In genomic region chr14:22549304-22549962, GRCh38 we compare ENCODE assay signal across 1 cellular context.
A peak's percentile ranks its signal among the peaks of the same experiment; 100 is the strongest.
TF ChIP-seq lines count a peak whose summit lies in the region.

No MANE protein-coding gene starts in this region.

TF ChIP-seq in HepG2, 621 proteins besides CTCF, POLR2A, EP300 and RAD21 (continues in another document):
- TF ChIP-seq KLF12 (CRISPR knock-in tag; IDR thresholded peaks at IDR 0.05; ENCODE audit: borderline replicate concordance) (no peak), KLF16 (CRISPR knock-in tag; IDR thresholded peaks at IDR 0.05) (no peak), HES4 (CRISPR knock-in tag; IDR thresholded peaks at IDR 0.05; ENCODE audit: borderline replicate concordance) (0 out of 2 replicates have a peak, but pooled peaks have one; percentile 16), AHDC1 (CRISPR knock-in tag; IDR thresholded peaks at IDR 0.05; ENCODE audit: borderline replicate concordance) (no peak), ISX (CRISPR knock-in tag; conservative IDR thresholded peaks at IDR 0.05) (no peak), BORCS8-MEF2B (CRISPR knock-in tag; IDR thresholded peaks at IDR 0.05) (no peak), ZNF350 (CRISPR knock-in tag; IDR thresholded peaks at IDR 0.05; ENCODE audit: borderline replicate concordance, low read depth) (peak; percentile 42; the same call in 1 of the 2 replicates), ZNF446 (CRISPR knock-in tag; IDR thresholded peaks at IDR 0.05) (0 out of 2 replicates have a peak, but pooled peaks have one; percentile 29), ZNF607 (CRISPR knock-in tag; IDR thresholded peaks at IDR 0.05; ENCODE audit: borderline replicate concordance) (no peak), HOXA9 (CRISPR knock-in tag; IDR thresholded peaks at IDR 0.05; ENCODE audit: borderline replicate concordance) (no peak), GTF2F1 (IDR thresholded peaks at IDR 0.05; ENCODE audit: low read length) (no peak), DPF2 (CRISPR knock-in tag; IDR thresholded peaks at IDR 0.05; ENCODE audit: borderline replicate concordance, low read depth) (0 out of 2 replicates have a peak, but pooled peaks have one; percentile 38), SAP130 (CRISPR knock-in tag; IDR thresholded peaks at IDR 0.05; ENCODE audit: low read depth) (no peak), POLR2G (IDR thresholded peaks at IDR 0.05; ENCODE audit: low read depth, low read length) (no peak), ZNF382 (CRISPR knock-in tag; IDR thresholded peaks at IDR 0.05; ENCODE audit: borderline replicate concordance) (no peak), GATAD2A (CRISPR knock-in tag; IDR thresholded peaks at IDR 0.05) (0 out of 2 replicates have a peak, but pooled peaks have one; percentile 15), POGZ (CRISPR knock-in tag; IDR thresholded peaks at IDR 0.05) (no peak), FIP1L1 (IDR thresholded peaks at IDR 0.05; ENCODE audit: borderline replicate concordance, insufficient read depth, low read depth, low read length) (no peak), ZNF282 (IDR thresholded peaks at IDR 0.05; ENCODE audit: partially characterized antibody) (no peak), GPBP1L1 (CRISPR knock-in tag; IDR thresholded peaks at IDR 0.05) (no peak), MED8 (CRISPR knock-in tag; IDR thresholded peaks at IDR 0.05; ENCODE audit: insufficient replicate concordance) (no peak), ZNF552 (CRISPR knock-in tag; IDR thresholded peaks at IDR 0.05; ENCODE audit: borderline replicate concordance) (no peak), ZNF577 (CRISPR knock-in tag; IDR thresholded peaks at IDR 0.05; ENCODE audit: borderline replicate concordance, low read depth) (no peak), MLLT10 (CRISPR knock-in tag; IDR thresholded peaks at IDR 0.05) (no peak), ZNF644 (CRISPR knock-in tag; IDR thresholded peaks at IDR 0.05; ENCODE audit: low read depth) (no peak), ZNF678 (CRISPR knock-in tag; IDR thresholded peaks at IDR 0.05) (no peak), TCF7 (IDR thresholded peaks at IDR 0.05; ENCODE audit: low read depth) (no peak), JUND (CRISPR knock-in tag; IDR thresholded peaks at IDR 0.05) (no peak), ZNF83 (CRISPR knock-in tag; IDR thresholded peaks at IDR 0.05; ENCODE audit: borderline replicate concordance) (no peak), ZC3H4 (CRISPR knock-in tag; IDR thresholded peaks at IDR 0.05; ENCODE audit: borderline replicate concordance) (no peak), ZBTB21 (CRISPR knock-in tag; IDR thresholded peaks at IDR 0.05) (no peak), ZNF333 (CRISPR knock-in tag; IDR thresholded peaks at IDR 0.05; ENCODE audit: borderline replicate concordance) (no peak), HNF4A (CRISPR knock-in tag; IDR thresholded peaks at IDR 0.05) (peak; percentile 37; the same call in 1 of the 2 replicates), PHF5A (CRISPR knock-in tag; IDR thresholded peaks at IDR 0.05; ENCODE audit: low read depth, unreplicated experiment) (no peak), GZF1 (CRISPR knock-in tag; IDR thresholded peaks at IDR 0.05) (no peak), ZZZ3 (CRISPR knock-in tag; IDR thresholded peaks at IDR 0.05; ENCODE audit: borderline replicate concordance) (no peak), ZSCAN29 (CRISPR knock-in tag; conservative IDR thresholded peaks at IDR 0.05) (no peak), PHF20 (CRISPR knock-in tag; IDR thresholded peaks at IDR 0.05) (no peak), CAMTA2 (CRISPR knock-in tag; IDR thresholded peaks at IDR 0.05; ENCODE audit: borderline replicate concordance) (no peak), ZNF18 (CRISPR knock-in tag; IDR thresholded peaks at IDR 0.05; ENCODE audit: insufficient replicate concordance) (no peak), NCOA1 (CRISPR knock-in tag; IDR thresholded peaks at IDR 0.05) (no peak), ZNF597 (CRISPR knock-in tag; IDR thresholded peaks at IDR 0.05) (no peak), ZNF33A (CRISPR knock-in tag; IDR thresholded peaks at IDR 0.05; ENCODE audit: borderline replicate concordance) (no peak), ZBTB20 (CRISPR knock-in tag; IDR thresholded peaks at IDR 0.05; ENCODE audit: borderline replicate concordance, low read depth) (peak; percentile 68; the same call in 1 of the 2 replicates), STAG1 (CRISPR knock-in tag; IDR thresholded peaks at IDR 0.05) (no peak), NAIF1 (CRISPR knock-in tag; IDR thresholded peaks at IDR 0.05; ENCODE audit: borderline replicate concordance) (no peak), ZNF549 (CRISPR knock-in tag; IDR thresholded peaks at IDR 0.05) (no peak), ZNF7 (CRISPR knock-in tag; IDR thresholded peaks at IDR 0.05) (no peak), ZMYM4 (CRISPR knock-in tag; IDR thresholded peaks at IDR 0.05) (no peak), ZNF451 (CRISPR knock-in tag; IDR thresholded peaks at IDR 0.05) (no peak), ELF4 (CRISPR knock-in tag; IDR thresholded peaks at IDR 0.05; ENCODE audit: borderline replicate concordance) (no peak), FOXC1 (CRISPR knock-in tag; IDR thresholded peaks at IDR 0.05; ENCODE audit: borderline replicate concordance) (no peak), GABPB1 (CRISPR knock-in tag; IDR thresholded peaks at IDR 0.05) (no peak), ZNF605 (CRISPR knock-in tag; IDR thresholded peaks at IDR 0.05) (0 out of 2 replicates have a peak, but pooled peaks have one; percentile 38), ZNF550 (CRISPR knock-in tag; IDR thresholded peaks at IDR 0.05; ENCODE audit: borderline replicate concordance) (no peak), HDAC2 (CRISPR knock-in tag; IDR thresholded peaks at IDR 0.05) (no peak)
- TF ChIP-seq, protein P1, sequence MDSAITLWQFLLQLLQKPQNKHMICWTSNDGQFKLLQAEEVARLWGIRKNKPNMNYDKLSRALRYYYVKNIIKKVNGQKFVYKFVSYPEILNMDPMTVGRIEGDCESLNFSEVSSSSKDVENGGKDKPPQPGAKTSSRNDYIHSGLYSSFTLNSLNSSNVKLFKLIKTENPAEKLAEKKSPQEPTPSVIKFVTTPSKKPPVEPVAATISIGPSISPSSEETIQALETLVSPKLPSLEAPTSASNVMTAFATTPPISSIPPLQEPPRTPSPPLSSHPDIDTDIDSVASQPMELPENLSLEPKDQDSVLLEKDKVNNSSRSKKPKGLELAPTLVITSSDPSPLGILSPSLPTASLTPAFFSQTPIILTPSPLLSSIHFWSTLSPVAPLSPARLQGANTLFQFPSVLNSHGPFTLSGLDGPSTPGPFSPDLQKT (CRISPR knock-in tag; IDR thresholded peaks at IDR 0.05; ENCODE audit: borderline replicate concordance), result no peak
- TF ChIP-seq, protein P2, sequence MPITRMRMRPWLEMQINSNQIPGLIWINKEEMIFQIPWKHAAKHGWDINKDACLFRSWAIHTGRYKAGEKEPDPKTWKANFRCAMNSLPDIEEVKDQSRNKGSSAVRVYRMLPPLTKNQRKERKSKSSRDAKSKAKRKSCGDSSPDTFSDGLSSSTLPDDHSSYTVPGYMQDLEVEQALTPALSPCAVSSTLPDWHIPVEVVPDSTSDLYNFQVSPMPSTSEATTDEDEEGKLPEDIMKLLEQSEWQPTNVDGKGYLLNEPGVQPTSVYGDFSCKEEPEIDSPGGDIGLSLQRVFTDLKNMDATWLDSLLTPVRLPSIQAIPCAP (CRISPR knock-in tag; IDR thresholded peaks at IDR 0.05; ENCODE audit: low read depth), result no peak
- TF ChIP-seq, protein P3, sequence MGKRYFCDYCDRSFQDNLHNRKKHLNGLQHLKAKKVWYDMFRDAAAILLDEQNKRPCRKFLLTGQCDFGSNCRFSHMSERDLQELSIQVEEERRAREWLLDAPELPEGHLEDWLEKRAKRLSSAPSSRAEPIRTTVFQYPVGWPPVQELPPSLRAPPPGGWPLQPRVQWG (CRISPR knock-in tag; IDR thresholded peaks at IDR 0.05; ENCODE audit: borderline replicate concordance, low read depth), result no peak
- TF ChIP-seq, protein P4, sequence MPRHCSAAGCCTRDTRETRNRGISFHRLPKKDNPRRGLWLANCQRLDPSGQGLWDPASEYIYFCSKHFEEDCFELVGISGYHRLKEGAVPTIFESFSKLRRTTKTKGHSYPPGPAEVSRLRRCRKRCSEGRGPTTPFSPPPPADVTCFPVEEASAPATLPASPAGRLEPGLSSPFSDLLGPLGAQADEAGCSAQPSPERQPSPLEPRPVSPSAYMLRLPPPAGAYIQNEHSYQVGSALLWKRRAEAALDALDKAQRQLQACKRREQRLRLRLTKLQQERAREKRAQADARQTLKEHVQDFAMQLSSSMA (CRISPR knock-in tag; IDR thresholded peaks at IDR 0.05), result 0 out of 2 replicates have a peak, but pooled peaks have one; percentile 26
- TF ChIP-seq, protein P5, sequence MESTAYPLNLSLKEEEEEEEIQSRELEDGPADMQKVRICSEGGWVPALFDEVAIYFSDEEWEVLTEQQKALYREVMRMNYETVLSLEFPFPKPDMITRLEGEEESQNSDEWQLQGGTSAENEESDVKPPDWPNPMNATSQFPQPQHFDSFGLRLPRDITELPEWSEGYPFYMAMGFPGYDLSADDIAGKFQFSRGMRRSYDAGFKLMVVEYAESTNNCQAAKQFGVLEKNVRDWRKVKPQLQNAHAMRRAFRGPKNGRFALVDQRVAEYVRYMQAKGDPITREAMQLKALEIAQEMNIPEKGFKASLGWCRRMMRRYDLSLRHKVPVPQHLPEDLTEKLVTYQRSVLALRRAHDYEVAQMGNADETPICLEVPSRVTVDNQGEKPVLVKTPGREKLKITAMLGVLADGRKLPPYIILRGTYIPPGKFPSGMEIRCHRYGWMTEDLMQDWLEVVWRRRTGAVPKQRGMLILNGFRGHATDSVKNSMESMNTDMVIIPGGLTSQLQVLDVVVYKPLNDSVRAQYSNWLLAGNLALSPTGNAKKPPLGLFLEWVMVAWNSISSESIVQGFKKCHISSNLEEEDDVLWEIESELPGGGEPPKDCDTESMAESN (CRISPR knock-in tag; conservative IDR thresholded peaks at IDR 0.05), result no peak
